8 cellular contexts compared by ENCODE assay signal in genomic region chr19:31670931-31671330, GRCh38.
"Had no signal": no experiment of that assay in that cellular context is flagged by ENCODE, and none has a peak within 500 bp of the region (broad histone marks: within the 10 kb centered on the region; RNA-seq: fewer than 3 reads in every experiment).

No MANE protein-coding gene starts in this region.

- H3K4me3 Mint-ChIP-seq: HFFc6, IgD-negative memory B cell had no signal

- H3K36me3 Mint-ChIP-seq: IgD-negative memory B cell had no signal

- H3K4me1 Mint-ChIP-seq: IgD-negative memory B cell had no signal

- ATAC-seq: HCT116 had no signal

- H3K36me3 ChIP-seq: HAP-1 had no signal

- H3K4me3 ChIP-seq: GM23248, HAP-1 had no signal

- H3K9me3 Mint-ChIP-seq: HFFc6 had no signal

- DNase-seq: GM23248, GOT3, H7, HFFc6, KBM-7 had no signal

- H3K4me1 ChIP-seq: HAP-1 had no signal

- H3K27ac ChIP-seq: GM23248 had no signal

- H3K27ac Mint-ChIP-seq: HFFc6 had no signal

- H2AFZ ChIP-seq: GM23248 had no signal

- H3K27me3 Mint-ChIP-seq: IgD-negative memory B cell had no signal

- H3K9me3 ChIP-seq: HAP-1 had no signal

- H3K9ac ChIP-seq: GM23248 had no signal
